ENCODE assay signal across 1 cellular context in genomic region chr14:24315807-24316596, GRCh38.
TF ChIP-seq lines count a peak whose summit lies in the region.

No MANE protein-coding gene starts in this region.

TF ChIP-seq in HepG2, 621 proteins besides CTCF, POLR2A, EP300 and RAD21 (continued from another document and continues in another):
- peak; percentile 31; the same call in 1 of the 2 replicates for TF ChIP-seq ZBTB46 (CRISPR knock-in tag; IDR thresholded peaks at IDR 0.05; ENCODE audit: borderline replicate concordance)
- TF ChIP-seq SRF (IDR thresholded peaks at IDR 0.05; ENCODE audit: low read depth, low read length): no peak
- no peak for TF ChIP-seq SMARCC2 (IDR thresholded peaks at IDR 0.05)
- peak; percentile 97 for TF ChIP-seq ZXDC (CRISPR knock-in tag; IDR thresholded peaks at IDR 0.05)
- peak; percentile 73 for TF ChIP-seq ZNF281 (CRISPR knock-in tag; IDR thresholded peaks at IDR 0.05; ENCODE audit: borderline replicate concordance)
- TF ChIP-seq PHF5A (CRISPR knock-in tag; IDR thresholded peaks at IDR 0.05; ENCODE audit: low read depth, unreplicated experiment): peak; percentile 78
- peak; percentile 75; the same call in 1 of the 2 replicates for TF ChIP-seq SMAD9 (CRISPR knock-in tag; IDR thresholded peaks at IDR 0.05)
- peak; percentile 86 for TF ChIP-seq MLX (CRISPR knock-in tag; IDR thresholded peaks at IDR 0.05)
- no peak for TF ChIP-seq ZNF841 (CRISPR knock-in tag; IDR thresholded peaks at IDR 0.05; ENCODE audit: borderline replicate concordance)
- TF ChIP-seq U2AF2 (IDR thresholded peaks at IDR 0.05; ENCODE audit: low read depth, low read length): no peak
- TF ChIP-seq RNF219 (CRISPR knock-in tag; IDR thresholded peaks at IDR 0.05): no peak
- TF ChIP-seq ZFAT (CRISPR knock-in tag; conservative IDR thresholded peaks at IDR 0.05): peak; percentile 96
- peak; percentile 65 for TF ChIP-seq POGZ (CRISPR knock-in tag; IDR thresholded peaks at IDR 0.05)
- peak; percentile 99 for TF ChIP-seq MYC (CRISPR knock-in tag; IDR thresholded peaks at IDR 0.05; ENCODE audit: borderline replicate concordance)
- TF ChIP-seq GATAD2A (CRISPR knock-in tag; IDR thresholded peaks at IDR 0.05): no peak
- peak; percentile 89 for TF ChIP-seq ZNF317 (CRISPR knock-in tag; IDR thresholded peaks at IDR 0.05)
- peak; percentile 89; the same call in 1 of the 2 replicates for TF ChIP-seq ZNF549 (CRISPR knock-in tag; IDR thresholded peaks at IDR 0.05)
- TF ChIP-seq ZNF235 (CRISPR knock-in tag; IDR thresholded peaks at IDR 0.05; ENCODE audit: borderline replicate concordance): peak; percentile 98; the same call in 1 of the 2 replicates
- TF ChIP-seq HINFP (CRISPR knock-in tag; IDR thresholded peaks at IDR 0.05; ENCODE audit: low read depth): peak; percentile 96
- TF ChIP-seq HNRNPUL1 (IDR thresholded peaks at IDR 0.05; ENCODE audit: low read depth, low read length): no peak
- TF ChIP-seq ZNF224 (CRISPR knock-in tag; IDR thresholded peaks at IDR 0.05): peak; percentile 98
- peak; percentile 91; the same call in 1 of the 2 replicates for TF ChIP-seq MXD4 (CRISPR knock-in tag; IDR thresholded peaks at IDR 0.05)
- peak; percentile 57; the same call in 1 of the 2 replicates for TF ChIP-seq IRF2 (CRISPR knock-in tag; IDR thresholded peaks at IDR 0.05)
- no peak for TF ChIP-seq NFRKB (IDR thresholded peaks at IDR 0.05)
- TF ChIP-seq ZNF329 (CRISPR knock-in tag; IDR thresholded peaks at IDR 0.05; ENCODE audit: low read depth): peak; percentile 90
- no peak for TF ChIP-seq SUZ12 (IDR thresholded peaks at IDR 0.05; ENCODE audit: low read depth, low read length)
- peak; percentile 99 for TF ChIP-seq SRY (CRISPR knock-in tag; IDR thresholded peaks at IDR 0.05)
- no peak for TF ChIP-seq IKZF1 (IDR thresholded peaks at IDR 0.05)
- no peak for TF ChIP-seq CSRNP2 (CRISPR knock-in tag; conservative IDR thresholded peaks at IDR 0.05; ENCODE audit: low read depth)
- TF ChIP-seq ZSCAN31 (CRISPR knock-in tag; IDR thresholded peaks at IDR 0.05; ENCODE audit: low read depth): peak; percentile 93
- TF ChIP-seq KDM4B (CRISPR knock-in tag; IDR thresholded peaks at IDR 0.05): peak; percentile 75; the same call in 1 of the 2 replicates
- no peak for TF ChIP-seq ZNF207 (IDR thresholded peaks at IDR 0.05; ENCODE audit: borderline replicate concordance)
- no peak for TF ChIP-seq FOXA1 (IDR thresholded peaks at IDR 0.05)
- TF ChIP-seq FOXA1 (CRISPR knock-in tag; IDR thresholded peaks at IDR 0.05): no peak; the same call in none of the 2 replicates
- TF ChIP-seq ZNF34 (CRISPR knock-in tag; IDR thresholded peaks at IDR 0.05; ENCODE audit: borderline replicate concordance): no peak
- TF ChIP-seq ZBTB43 (CRISPR knock-in tag; conservative IDR thresholded peaks at IDR 0.05): peak; percentile 96
- TF ChIP-seq ZNF605 (CRISPR knock-in tag; IDR thresholded peaks at IDR 0.05): peak; percentile 92
- no peak for TF ChIP-seq SKIL (CRISPR knock-in tag; IDR thresholded peaks at IDR 0.05; ENCODE audit: borderline replicate concordance)
- peak; percentile 93; the same call in 1 of the 2 replicates for TF ChIP-seq MEF2D (CRISPR knock-in tag; IDR thresholded peaks at IDR 0.05)
- peak; percentile 93 for TF ChIP-seq ZNF503 (CRISPR knock-in tag; IDR thresholded peaks at IDR 0.05)
- TF ChIP-seq ZFP41 (CRISPR knock-in tag; IDR thresholded peaks at IDR 0.05; ENCODE audit: borderline replicate concordance): peak; percentile 98
- TF ChIP-seq ZNF569 (CRISPR knock-in tag; IDR thresholded peaks at IDR 0.05; ENCODE audit: borderline replicate concordance): no peak
- peak; percentile 95 for TF ChIP-seq ZNF256 (CRISPR knock-in tag; conservative IDR thresholded peaks at IDR 0.05)
- peak; percentile 76 for TF ChIP-seq U2AF1 (optimal IDR thresholded peaks at IDR 0.05; ENCODE audit: low read depth, low read length)
